8 cellular contexts compared by ENCODE assay signal in genomic region chr14:92726135-92726932, GRCh38. TPM values are rescaled to one million over a fixed set of nuclear protein-coding genes. Genes with fewer than 3 reads are reported as not detected.
A peak's percentile ranks its signal among the peaks of the same experiment; 100 is the strongest.
DNase-seq lines count a peak whose midpoint lies in the region; ATAC-seq and TF ChIP-seq lines count a peak whose summit lies in the region.

No MANE protein-coding gene starts in this region.

- H3K9me3 ChIP-seq in H9 (ENCODE audit: control insufficient read depth, low read depth, low read length) (no peaks in the 10 kb centered on the region), trophoblast cell (ENCODE audit: insufficient read depth, low read depth, low read length) (no peaks in the 10 kb centered on the region)

- H2BK12ac ChIP-seq in H9 (ENCODE audit: insufficient read length, low read depth, low read length), result no peak overlapping the region
- H2BK12ac ChIP-seq in trophoblast cell (ENCODE audit: low read length), result peak overlapping the region; percentile 88

- H3K79me1 ChIP-seq in H9 (ENCODE audit: insufficient read depth, low read depth, low read length, poor library complexity, severe bottlenecking), result no peaks in the 10 kb centered on the region
- H3K79me1 ChIP-seq in trophoblast cell (ENCODE audit: low read length), result peaks cover 13% of the 10 kb centered on the region

- peaks cover 0 to 3% of the 10 kb centered on the region in 2 experiments; a peak in 1 of 5 replicates for H3K9me3 Mint-ChIP-seq in H9

- no peak overlapping the region for H2BK15ac ChIP-seq in H9 (ENCODE audit: low read depth, low read length)

- no peak overlapping the region for H3K4me3 ChIP-seq in trophoblast cell (ENCODE audit: low read depth, low read length)

- H3K27ac ChIP-seq in H9 (ENCODE audit: insufficient read length, low read depth, low read length) (no peak overlapping the region), trophoblast cell (ENCODE audit: low read depth, low read length) (peak overlapping the region; percentile 99)

- TF ChIP-seq CTCF in H9 (conservative IDR thresholded peaks at IDR 0.05), result no peak

- H3K36me3 ChIP-seq in trophoblast cell (ENCODE audit: control insufficient read depth in 1 of 2, insufficient read depth in 2 of 2, low read length in 2 of 2), result peaks cover 5 to 12% of the 10 kb centered on the region in 2 experiments

- H3K4me2 ChIP-seq in H9 (ENCODE audit: insufficient read depth, insufficient read length, low read length) (no peak overlapping the region), trophoblast cell (ENCODE audit: low read length) (no peak overlapping the region)

- H3K4me1 ChIP-seq in H9 (ENCODE audit: insufficient read depth, low read length) (no peaks in the 10 kb centered on the region), trophoblast cell (ENCODE audit: control insufficient read depth in 1 of 2, insufficient read depth in 2 of 2, low read length in 2 of 2) (peaks cover 17 to 27% of the 10 kb centered on the region in 2 experiments)

- no peak overlapping the region for H3K4me3 Mint-ChIP-seq in H9

- DNase-seq in H9, result no peak
- peak; percentile 63 for DNase-seq in T1000 (lab: John Stamatoyannopoulos, UW)
- DNase-seq in fibroblast of gingiva (ENCODE audit: low read depth), result peak; percentile 86
- DNase-seq in trophoblast cell, result peak; percentile 66 to 76
- DNase-seq in mesenteric fat pad (ENCODE audit: low spot score), result no peak
- DNase-seq in NCI-H1417 (lab: John Stamatoyannopoulos, UW), result no peak
- DNase-seq in NCI-H524 (lab: John Stamatoyannopoulos, UW), result no peak

- H3K14ac ChIP-seq in H9 (ENCODE audit: insufficient read depth, low read length) (no peak overlapping the region; the same call in 1 of the 2 replicates), trophoblast cell (ENCODE audit: low read length) (peak overlapping the region; percentile 96)

- H4K20me1 ChIP-seq in H9 (ENCODE audit: control insufficient read depth, insufficient read depth, insufficient read length), result no peaks in the 10 kb centered on the region

- H3K27ac Mint-ChIP-seq in H9, result peak overlapping the region in 2 of 3 experiments; percentile 65 to 78; a peak in 3 of 7 replicates

- H3K23me2 ChIP-seq in H9 (ENCODE audit: insufficient read length, low read depth, low read length, poor library complexity, severe bottlenecking), result no peaks in the 10 kb centered on the region

- no peak overlapping the region for H2AK5ac ChIP-seq in H9 (ENCODE audit: insufficient read length, low read length)
- peak overlapping the region; percentile 82 for H2AK5ac ChIP-seq in trophoblast cell (ENCODE audit: low read length)

- no peak overlapping the region for H4K91ac ChIP-seq in H9 (ENCODE audit: insufficient read length, low read depth, low read length)
- peak overlapping the region; percentile 93 for H4K91ac ChIP-seq in trophoblast cell (ENCODE audit: low read depth, low read length)

- H3T11ph ChIP-seq in H9 (ENCODE audit: low read length), result no peak overlapping the region

- WGBS in H9 (ENCODE audit: extremely low coverage, insufficient read length, low lambda C conversion rate), result no CpG with 5 or more reads among the region's 12 CpGs
- no CpG with 5 or more reads among the region's 12 CpGs for WGBS in trophoblast cell (ENCODE audit: extremely low coverage, insufficient coverage, insufficient read length)

- H3K9ac ChIP-seq in H9 (ENCODE audit: extremely low read depth, insufficient read length, low read length) (no peak overlapping the region), trophoblast cell (ENCODE audit: low read length) (no peak overlapping the region)

- H2BK5ac ChIP-seq in H9 (ENCODE audit: insufficient read length, low read length) (no peak overlapping the region), trophoblast cell (ENCODE audit: low read depth, low read length, poor library complexity) (peak overlapping the region; percentile 44)

- no peaks in the 10 kb centered on the region for H3K27me3 Mint-ChIP-seq in H9 (ENCODE audit: low read depth)

- H2BK20ac ChIP-seq in H9 (ENCODE audit: low read depth, low read length, poor library complexity, severe bottlenecking), result no peak overlapping the region

- ATAC-seq in HG03039 (IDR thresholded peaks at IDR 0.05; ENCODE audit: unreplicated experiment), result no peak

- peak overlapping the region; percentile 77 for H4K12ac ChIP-seq in trophoblast cell (ENCODE audit: low read depth, low read length)

- peaks cover 0 to 3% of the 10 kb centered on the region in 2 experiments; a peak in 2 of 4 replicates for H3K4me1 Mint-ChIP-seq in H9

- no peak overlapping the region for H2AFZ ChIP-seq in H9 (ENCODE audit: low read length)
- H2AFZ ChIP-seq in trophoblast cell (ENCODE audit: insufficient read depth, low read length, poor library complexity), result no peak overlapping the region

- H3K56ac ChIP-seq in H9 (ENCODE audit: insufficient read length, low read depth, low read length), result no peak overlapping the region

- H3K18ac ChIP-seq in H9 (ENCODE audit: insufficient read length, low read depth, low read length) (no peak overlapping the region), trophoblast cell (ENCODE audit: low read length) (peak overlapping the region; percentile 88)

- H3K23ac ChIP-seq in H9 (ENCODE audit: insufficient read length, low read depth, low read length) (no peak overlapping the region), trophoblast cell (ENCODE audit: low read length) (no peak overlapping the region)

- H4K5ac ChIP-seq in H9 (ENCODE audit: insufficient read length, low read depth, low read length), result no peak overlapping the region

- H3K79me2 ChIP-seq in H9 (ENCODE audit: insufficient read depth, low read length), result no peaks in the 10 kb centered on the region; the same call in 1 of the 2 replicates
- peaks cover 2% of the 10 kb centered on the region for H3K79me2 ChIP-seq in trophoblast cell (ENCODE audit: control insufficient read depth, insufficient read depth, low read length, poor library complexity)

- H3K4ac ChIP-seq in H9 (ENCODE audit: low read depth, low read length), result no peak overlapping the region
- H3K4ac ChIP-seq in trophoblast cell (ENCODE audit: low read depth, low read length), result peak overlapping the region; percentile 81

- H2BK120ac ChIP-seq in H9 (ENCODE audit: low read depth, low read length, poor library complexity, severe bottlenecking) (no peak overlapping the region), trophoblast cell (ENCODE audit: insufficient read depth, low read length, poor library complexity) (peak overlapping the region; percentile 36)

- no peaks in the 10 kb centered on the region for H3K27me3 ChIP-seq in H9 (ENCODE audit: insufficient read depth, low read length)
- H3K27me3 ChIP-seq in trophoblast cell (ENCODE audit: insufficient read depth, low read length), result no peaks in the 10 kb centered on the region

- no peak overlapping the region for H4K8ac ChIP-seq in H9 (replicated peaks; ENCODE audit: insufficient read length, low read depth, low read length)
- peak overlapping the region; percentile 76 for H4K8ac ChIP-seq in trophoblast cell (ENCODE audit: low read depth, low read length)

- H3K36me3 Mint-ChIP-seq in H9 (ENCODE audit: insufficient read depth in 1 of 3, low read depth in 3 of 3), result peaks cover 20 to 46% (median 32%) of the 10 kb centered on the region in 3 experiments

RNA-seq across cellular contexts. Expression of gene LGMN, which starts 22.1 kb away (rescaled TPM):
- total RNA-seq in H9 (2021), result 55.0 and 55.3 TPM in 2 replicates
- 162 and 178 TPM in 2 replicates for polyA plus RNA-seq in trophoblast cell (2013)
- total RNA-seq in mesenteric fat pad, result 150 TPM

Comparison
In these comparisons a context has a peak if more than half of its experiments do, and no peak if none do; other contexts are left out.
1. DNase-seq: peak in T1000 (single experiment), fibroblast of gingiva (single experiment) and trophoblast cell (2 of 2); none in H9 (single experiment), mesenteric fat pad (single experiment), NCI-H1417 (0 of 3) and NCI-H524 (0 of 2).